Comparison of ENCODE assay signal across 12 cellular contexts in the genomic region with DNA sequence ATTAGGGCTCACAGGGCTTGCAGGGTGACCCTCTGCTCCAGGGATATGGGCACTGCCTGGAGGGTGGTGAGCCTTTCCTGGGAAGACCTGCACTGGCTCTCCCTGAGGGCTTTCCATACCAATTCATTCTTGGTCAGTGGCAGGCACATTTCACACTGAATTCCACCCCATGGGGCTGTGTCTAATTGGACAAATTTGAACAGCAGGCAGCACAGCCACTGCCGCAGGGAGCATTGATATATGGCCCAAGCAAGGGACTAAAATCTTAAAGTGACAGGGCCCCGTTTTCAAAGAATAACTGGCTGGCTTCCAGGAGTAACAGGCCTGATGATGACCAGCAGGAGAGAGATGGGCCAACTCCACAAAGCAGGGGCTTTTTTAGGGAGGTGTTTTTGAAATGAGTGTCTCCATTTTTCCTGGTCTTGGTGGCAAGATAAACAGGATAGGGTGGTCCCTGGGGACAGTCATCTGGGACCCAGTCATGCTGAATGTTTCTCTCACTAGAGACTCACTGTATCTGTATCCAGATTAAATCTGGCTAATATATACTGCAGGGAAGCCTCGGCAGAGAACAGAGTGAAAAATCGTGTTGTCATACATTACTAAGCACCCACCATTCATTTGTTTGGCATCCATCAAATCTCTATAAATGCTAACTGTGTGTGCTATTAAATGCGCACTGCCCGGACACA.
DNase-seq lines count a peak whose midpoint lies in the region; ATAC-seq and TF ChIP-seq lines count a peak whose summit lies in the region.
"Had no signal": no experiment of that assay in that cellular context is flagged by ENCODE, and none has a peak within 500 bp of the region (broad histone marks: within the 10 kb centered on the region; RNA-seq: fewer than 3 reads in every experiment).

No MANE protein-coding gene starts in this region.

- BruUV-seq in Panc1 (replicated peaks; lab: Mats Ljungman, UMichigan) = no TSS peak

- H3K36me3 ChIP-seq in Panc1 (ENCODE audit: control insufficient read depth, insufficient read depth, low read length) = no peaks in the 10 kb centered on the region
- H3K36me3 ChIP-seq in skeletal muscle tissue (ENCODE audit: control insufficient read depth in 3 of 3, insufficient read depth in 3 of 3, low read length in 3 of 3) = no peaks in the 10 kb centered on the region

- intact Hi-C loops in Panc1 (cut with micrococcal nuclease; ENCODE audit: unreplicated experiment) = no loop called here

- H3K9me3 Mint-ChIP-seq in activated T-cell treated with anti-CD3 and anti-CD28 coated beads, Interleukin-2, amount 50 U/mL, for 72 hours = no peaks in the 10 kb centered on the region
- H3K9me3 Mint-ChIP-seq: activated T-helper 17 cell treated with anti-CD3 and anti-CD28 coated beads, Interleukin-2, amount 50 U/mL, for 72 hours had no signal

- H3K9me3 ChIP-seq in Panc1 (ENCODE audit: control insufficient read depth, insufficient read depth, low read depth, low read length) (no peaks in the 10 kb centered on the region), skeletal muscle tissue (ENCODE audit: control insufficient read depth in 3 of 3, low read length in 3 of 3) (no peaks in the 10 kb centered on the region)

- no peak overlapping the region for H3K27ac Mint-ChIP-seq in activated T-cell treated with anti-CD3 and anti-CD28 coated beads, Interleukin-2, amount 50 U/mL, for 72 hours
- H3K27ac Mint-ChIP-seq: activated T-helper 17 cell treated with anti-CD3 and anti-CD28 coated beads, Interleukin-2, amount 50 U/mL, for 72 hours had no signal

- H3K27ac ChIP-seq in Panc1 (ENCODE audit: low read length) (peak overlapping the region; percentile 55), skeletal muscle tissue (ENCODE audit: low read depth, low read length) (peak overlapping the region; percentile 47)

- no peak for TF ChIP-seq CTCF in Panc1 (IDR thresholded peaks at IDR 0.05)
- no peak for TF ChIP-seq CTCF in fibroblast of pulmonary artery (IDR thresholded peaks at IDR 0.05; ENCODE audit: low read length, missing control alignments)

- H3K4me3 ChIP-seq in Panc1 (ENCODE audit: low read depth in 2 of 2, low read length in 2 of 2) (no peak overlapping the region), fibroblast of pulmonary artery (replicated peaks; ENCODE audit: low read depth, low read length) (no peak overlapping the region), skeletal muscle tissue (ENCODE audit: low read length in 3 of 3) (no peak overlapping the region)

- no peaks in the 10 kb centered on the region for H3K27me3 Mint-ChIP-seq in activated T-cell treated with anti-CD3 and anti-CD28 coated beads, Interleukin-2, amount 50 U/mL, for 72 hours (ENCODE audit: low read depth)
- H3K27me3 Mint-ChIP-seq: activated T-helper 17 cell treated with anti-CD3 and anti-CD28 coated beads, Interleukin-2, amount 50 U/mL, for 72 hours had no signal

- CTCF ChIA-PET in Panc1 (lab: Charles Lee) = no interaction called here

- in situ Hi-C loops in Panc1 (cut with HindIII; ENCODE audit: low pct_unique_long_range_greater_than_20kb, low sequenced_read_pairs) = no loop called here

- POLR2A ChIA-PET in Panc1 (lab: Charles Lee) = no interaction called here

- DNase-seq in GM04503 (ENCODE audit: low read depth) (peak; percentile 28), Panc1 (ENCODE audit: low read depth, low spot score) (no peak), fibroblast of pulmonary artery (ENCODE audit: low read depth) (peak; percentile 30), NCI-H2196 (lab: John Stamatoyannopoulos, UW; ENCODE audit: unreplicated experiment) (no peak)
- DNase-seq in activated T-cell treated with anti-CD3 and anti-CD28 coated beads, Interleukin-2, amount 50 U/mL, for 72 hours = no peak
- DNase-seq: activated CD4-positive, CD25-positive, alpha-beta regulatory T cell treated with anti-CD3 and anti-CD28 coated beads, Interleukin-2, amount 50 U/mL, for 72 hours; DMS79 treated with DMSO at 0.1 percent for 48 hours; mesendoderm; SHP77 treated with DMSO at 0.1 percent for 48 hours had no signal

- no peak overlapping the region for H3K4me3 Mint-ChIP-seq in activated T-cell treated with anti-CD3 and anti-CD28 coated beads, Interleukin-2, amount 50 U/mL, for 72 hours
- H3K4me3 Mint-ChIP-seq: activated T-helper 17 cell treated with anti-CD3 and anti-CD28 coated beads, Interleukin-2, amount 50 U/mL, for 72 hours had no signal

- no peaks in the 10 kb centered on the region for H3K36me3 Mint-ChIP-seq in activated T-cell treated with anti-CD3 and anti-CD28 coated beads, Interleukin-2, amount 50 U/mL, for 72 hours (ENCODE audit: insufficient read depth in 2 of 2)

- no peaks in the 10 kb centered on the region for H3K4me1 Mint-ChIP-seq in activated T-cell treated with anti-CD3 and anti-CD28 coated beads, Interleukin-2, amount 50 U/mL, for 72 hours (ENCODE audit: low read depth)

- H3K27me3 ChIP-seq in Panc1 (ENCODE audit: control insufficient read depth, insufficient read depth, low read length) = no peaks in the 10 kb centered on the region
- no peaks in the 10 kb centered on the region for H3K27me3 ChIP-seq in skeletal muscle tissue (ENCODE audit: control insufficient read depth in 3 of 3, insufficient read depth in 3 of 3, low read length in 3 of 3)

- no peak overlapping the region for H3K9ac ChIP-seq in skeletal muscle tissue (ENCODE audit: low read depth in 1 of 3, low read length in 3 of 3)

- H3K4me1 ChIP-seq in Panc1 (ENCODE audit: control insufficient read depth, insufficient read depth, low read length) = peaks cover 32% of the 10 kb centered on the region
- peaks cover 6 to 11% (median 10%) of the 10 kb centered on the region in 3 donors for H3K4me1 ChIP-seq in skeletal muscle tissue (ENCODE audit: control insufficient read depth in 3 of 3, insufficient read depth in 3 of 3, low read length in 3 of 3)

- ATAC-seq in Panc1 = peak; percentile 28; the same call in 1 of the 2 replicates
- ATAC-seq in GM18519 (IDR thresholded peaks at IDR 0.05; ENCODE audit: low FRiP score, unreplicated experiment) = no peak
- no peak for ATAC-seq in activated T-cell treated with anti-CD3 and anti-CD28 coated beads, Interleukin-2, amount 50 U/mL, for 72 hours (replicated peaks in 1 of 2)
- ATAC-seq: activated T-helper 17 cell treated with anti-CD3 and anti-CD28 coated beads, Interleukin-2, amount 50 U/mL, for 72 hours had no signal

Comparison
In these comparisons a context has a peak if more than half of its experiments do, and no peak if none do; other contexts are left out.
1. DNase-seq: peak in GM04503 (single experiment) and fibroblast of pulmonary artery (single experiment); none in Panc1 (single experiment), NCI-H2196 (single experiment) and activated T-cell treated with anti-CD3 and anti-CD28 coated beads, Interleukin-2, amount 50 U/mL, for 72 hours (0 of 2).